8 cellular contexts compared by ENCODE assay signal in the genomic region with DNA sequence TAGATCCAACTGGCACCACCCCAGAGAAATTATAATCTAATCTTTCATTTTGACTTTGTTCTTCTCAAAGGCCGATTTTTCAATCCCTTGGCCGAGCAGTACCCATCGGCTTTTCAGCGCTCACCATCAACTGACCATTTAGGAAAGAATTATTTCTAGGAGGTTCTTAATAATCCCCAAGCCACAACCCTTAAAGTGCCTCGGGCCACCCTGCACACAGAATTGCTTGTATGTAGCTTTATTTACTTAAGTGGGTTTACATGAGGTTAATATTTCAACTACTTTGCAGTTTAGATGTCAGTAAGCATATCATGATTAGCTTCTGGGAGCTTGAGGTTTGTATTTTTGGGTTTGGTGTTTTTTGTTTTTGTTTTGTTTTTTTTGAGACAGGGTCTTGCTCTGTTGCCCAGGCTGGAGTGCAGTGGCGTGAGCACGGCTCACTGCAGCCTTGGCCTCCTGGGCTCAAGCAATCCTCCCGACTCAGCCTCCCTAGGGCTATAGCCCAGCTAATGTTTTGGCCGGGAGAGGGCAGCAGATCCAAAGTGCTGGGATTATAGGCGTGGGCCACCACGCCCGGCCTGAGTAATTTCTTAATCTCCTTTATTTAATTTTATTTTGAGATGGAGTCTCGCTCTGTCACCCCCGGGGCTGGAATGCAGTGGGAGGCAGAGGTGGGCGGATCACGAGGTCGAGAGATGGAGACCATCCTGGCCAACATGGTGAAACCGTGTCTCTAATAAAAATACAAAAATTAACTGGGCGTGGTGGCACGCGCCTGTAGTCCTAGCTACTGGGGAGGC. TPM values are rescaled to one million over a fixed set of nuclear protein-coding genes. Genes with fewer than 3 reads are reported as not detected.
DNase-seq lines count a peak whose midpoint lies in the region; ATAC-seq, FAIRE-seq and TF ChIP-seq lines count a peak whose summit lies in the region.

No MANE protein-coding gene starts in this region.

- H3K27ac ChIP-seq in CD4-positive, alpha-beta memory T cell (ENCODE audit: low read depth, low read length) = peak overlapping the region; percentile 82
- peak overlapping the region; percentile 89 for H3K27ac ChIP-seq in K562 (ENCODE audit: extremely low read depth, low read depth, low read length)

- H3K9me3 ChIP-seq in CD4-positive, alpha-beta memory T cell (ENCODE audit: control insufficient read depth in 1 of 2, low read length in 2 of 2) = no peaks in the 10 kb centered on the region
- no peaks in the 10 kb centered on the region for H3K9me3 ChIP-seq in K562 (replicated peaks; ENCODE audit: control insufficient read depth, insufficient read depth, low read depth, low read length)

- no peaks in the 10 kb centered on the region for H3K27me3 Mint-ChIP-seq in CD4-positive, alpha-beta memory T cell
- no peaks in the 10 kb centered on the region for H3K27me3 Mint-ChIP-seq in memory B cell

- no peaks in the 10 kb centered on the region for H3K27me3 ChIP-seq in CD4-positive, alpha-beta memory T cell (ENCODE audit: insufficient read depth, low read length)
- no peaks in the 10 kb centered on the region for H3K27me3 ChIP-seq in K562 (ENCODE audit: control insufficient read depth in 2 of 2, insufficient read depth in 2 of 2, low read length in 2 of 2)

- peaks cover 7 to 13% of the 10 kb centered on the region in 2 donors for H3K36me3 Mint-ChIP-seq in CD4-positive, alpha-beta memory T cell
- peaks cover 2% of the 10 kb centered on the region for H3K36me3 Mint-ChIP-seq in memory B cell

- H3K4me1 Mint-ChIP-seq in CD4-positive, alpha-beta memory T cell = peaks cover 6 to 29% (median 9%) of the 10 kb centered on the region in 4 donors
- peaks cover 11% of the 10 kb centered on the region for H3K4me1 Mint-ChIP-seq in memory B cell

- peak overlapping the region; percentile 3 to 80 for H3K4me3 ChIP-seq in CD4-positive, alpha-beta memory T cell (ENCODE audit: low read length in 2 of 2)
- H3K4me3 ChIP-seq in K562 = peak overlapping the region; percentile 96

- TF ChIP-seq EP300 in Ishikawa (IDR thresholded peaks at IDR 0.05; ENCODE audit: borderline replicate concordance) = no peak
- no peak for TF ChIP-seq EP300 in K562 (IDR thresholded peaks at IDR 0.05; ENCODE audit: low read length)

- ATAC-seq in K562 (peak; percentile 44), memory B cell (ENCODE audit: low read depth) (no peak), HG03196 (IDR thresholded peaks at IDR 0.05; ENCODE audit: unreplicated experiment) (no peak)

- peaks cover 22% of the 10 kb centered on the region for H3K79me2 ChIP-seq in K562 (ENCODE audit: control insufficient read depth, insufficient read depth, low read length)

- BruUV-seq in K562 (replicated peaks; lab: Mats Ljungman, UMichigan) = TSS peak; percentile 94

- peaks cover 21% of the 10 kb centered on the region for H3K4me1 ChIP-seq in CD4-positive, alpha-beta memory T cell (ENCODE audit: insufficient read depth, low read length)
- H3K4me1 ChIP-seq in K562 (replicated peaks in 1 of 2; ENCODE audit: control insufficient read depth in 2 of 2, insufficient read depth in 2 of 2, low read length in 2 of 2) = peaks cover 5 to 26% of the 10 kb centered on the region in 2 experiments; a peak in 4 of 5 replicates

- peak; percentile 42; the same call in 1 of the 2 replicates for TF ChIP-seq RAD21 in Ishikawa (IDR thresholded peaks at IDR 0.05; ENCODE audit: low read depth)
- peak; percentile 15 to 65; a peak in 2 of 4 replicates for TF ChIP-seq RAD21 in K562 (CRISPR knock-in tag; conservative IDR thresholded peaks at IDR 0.05 in 1 of 2, IDR thresholded peaks at IDR 0.05 in 1 of 2)

- H2AFZ ChIP-seq in K562 (ENCODE audit: low read depth, low read length) = peak overlapping the region; percentile 95

- POLR2A ChIA-PET in CD4-positive, alpha-beta memory T cell (lab: Charles Lee; ENCODE audit: partially characterized antibody) = interaction anchor here (0.6 to 5.0 kb wide), 3 partner anchors 14 to 185 kb away, joined by 3 to 21 read pairs (median 5); a partner anchor contains a TSS
- POLR2A ChIA-PET in K562 (lab: Yijun Ruan, JAX) = interaction anchor here (0.6 to 1.4 kb wide), 7 partner anchors 9 to 462 kb away, joined by 3 to 4 read pairs (median 3); no protein-coding TSS in a partner anchor

- peaks cover 16% of the 10 kb centered on the region for H3K36me3 ChIP-seq in CD4-positive, alpha-beta memory T cell (ENCODE audit: insufficient read depth, low read length)
- H3K36me3 ChIP-seq in K562 (ENCODE audit: control insufficient read depth, insufficient read depth, low read length) = peaks cover 31% of the 10 kb centered on the region

- H3K4me2 ChIP-seq in K562 (ENCODE audit: insufficient read depth, low read length) = peak overlapping the region; percentile 92

- TF ChIP-seq CTCF in K562 (IDR thresholded peaks at IDR 0.05 in 2 of 3, conservative IDR thresholded peaks at IDR 0.05 in 1 of 3; ENCODE audit: insufficient read depth in 2 of 3, low read depth in 1 of 3, low read length in 3 of 3) = peak; percentile 48 to 52 (median 51)

- no peak for TF ChIP-seq POLR2A in K562 (conservative IDR thresholded peaks at IDR 0.05)

- WGBS in K562 (ENCODE audit: insufficient coverage, low coverage, missing lambda C conversion rate) = 75% methylated on average over 21 of the region's 21 CpGs

- peaks cover 4% of the 10 kb centered on the region; the same call in 1 of the 2 replicates for H4K20me1 ChIP-seq in K562 (replicated peaks; ENCODE audit: control insufficient read depth, insufficient read depth, low read length)

- DNase-seq in CD4-positive, alpha-beta memory T cell = peak in 1 of 5 donors; percentile 9
- DNase-seq in K562 (ENCODE audit: extremely low read depth in 1 of 4, low spot score in 3 of 4) = peak in 2 of 4 experiments; percentile 38 to 55
- DNase-seq in memory B cell (ENCODE audit: low spot score in 2 of 2) = no peak
- DNase-seq in HTR-8/SVneo (ENCODE audit: insufficient read length, low spot score) = no peak
- no peak for DNase-seq in activated gamma-delta T cell (lab: John Stamatoyannopoulos, UW)
- no peak for DNase-seq in dedifferentiated amniotic fluid mesenchymal stem cell (ENCODE audit: extremely low spot score)

- peak overlapping the region; percentile 88 to 94 for H3K9ac ChIP-seq in K562 (ENCODE audit: insufficient read depth in 1 of 2, low read depth in 2 of 2, low read length in 2 of 2)

- intact Hi-C loops in CD4-positive, alpha-beta memory T cell (cut with micrococcal nuclease) = loop anchor here (1.0 to 10.0 kb wide), 3 partner anchors 160 to 447 kb away; a partner anchor contains a TSS
- intact Hi-C loops in K562 (cut with micrococcal nuclease) = loop anchor here (2.0 kb wide), 1 partner anchor 189 kb away; no protein-coding TSS in a partner anchor

- no peaks in the 10 kb centered on the region for H3K9me1 ChIP-seq in K562 (ENCODE audit: control insufficient read depth, insufficient read depth, low read length)

- H3K9me3 Mint-ChIP-seq in CD4-positive, alpha-beta memory T cell = no peaks in the 10 kb centered on the region
- H3K9me3 Mint-ChIP-seq in memory B cell = no peaks in the 10 kb centered on the region

- FAIRE-seq in K562 (lab: Jason Lieb, UNC) (no peak), HTR-8/SVneo (lab: Jason Lieb, UNC) (no peak)

- peak overlapping the region; percentile 79 to 92 (median 87) for H3K27ac Mint-ChIP-seq in CD4-positive, alpha-beta memory T cell
- H3K27ac Mint-ChIP-seq in memory B cell = peak overlapping the region; percentile 63

- in situ Hi-C loops in K562 (cut with MboI) = no loop called here

- H3K4me3 Mint-ChIP-seq in CD4-positive, alpha-beta memory T cell = peak overlapping the region; percentile 78 to 87 (median 84)
- peak overlapping the region; percentile 81 for H3K4me3 Mint-ChIP-seq in memory B cell

- CTCF ChIA-PET in CD4-positive, alpha-beta memory T cell (lab: Charles Lee; ENCODE audit: partially characterized antibody) = interaction anchor here (1.0 to 1.3 kb wide), 2 partner anchors 44 to 186 kb away, joined by 3 read pairs; no protein-coding TSS in a partner anchor
- CTCF ChIA-PET in K562 (lab: Yijun Ruan, JAX; ENCODE audit: low intra/inter-chr PET ratio) = interaction anchor here (0.6 kb wide), 1 partner anchor 183 kb away, joined by 5 read pairs; a partner anchor contains a TSS

TF ChIP-seq in Ishikawa, 13 proteins besides CTCF, POLR2A, EP300 and RAD21:
- TF ChIP-seq ZBTB7A (IDR thresholded peaks at IDR 0.05; ENCODE audit: low read depth) = no peak

TF ChIP-seq in K562, 482 proteins besides CTCF, POLR2A, EP300 and RAD21 (continues in another document):
- no peak for TF ChIP-seq TEAD4 (IDR thresholded peaks at IDR 0.05; ENCODE audit: low read length)
- TF ChIP-seq TEAD4 (CRISPR knock-in tag; IDR thresholded peaks at IDR 0.05; ENCODE audit: borderline replicate concordance) = no peak
- peak; percentile 17; the same call in 1 of the 2 replicates for TF ChIP-seq HDAC2 (IDR thresholded peaks at IDR 0.05)
- 0 out of 2 replicates have a peak, but pooled peaks have one; percentile 21 for TF ChIP-seq SMC3 (conservative IDR thresholded peaks at IDR 0.05; ENCODE audit: insufficient read depth, low read depth, low read length)
- 0 out of 2 replicates have a peak, but pooled peaks have one; percentile 71 for TF ChIP-seq LARP7 (IDR thresholded peaks at IDR 0.05)
- TF ChIP-seq PHF20 (IDR thresholded peaks at IDR 0.05; ENCODE audit: partially characterized antibody) = peak; percentile 32
- peak; percentile 89 for TF ChIP-seq CC2D1A (IDR thresholded peaks at IDR 0.05)

RNA-seq across cellular contexts. Expression of a gene that starts 0.8 kb away (rescaled TPM):
- total RNA-seq in CD4-positive, alpha-beta memory T cell = 10 to 100 TPM; 35.1 to 36.5 TPM
- polyA plus RNA-seq in CD4-positive, alpha-beta memory T cell = 1 to 10 TPM; 5.7 to 9.5 TPM
- 42.0 and 69.0 TPM in 2 replicates for total RNA-seq in K562 (2011; cell fraction: chromatin; rRNA removed; ENCODE audit: low replicate concordance)
- total RNA-seq in K562 (2011; cell fraction: nucleolus; rRNA removed) = 42.7 and 48.0 TPM in 2 replicates
- 37.2 and 43.0 TPM in 2 replicates for total RNA-seq in K562 (2011; cell fraction: nucleoplasm; rRNA removed)
- 28.3 and 31.8 TPM in 2 replicates for total RNA-seq in K562 (2014; rRNA removed)
- total RNA-seq in K562 (2014; rRNA removed; fragmentation: Illumina TruSeq; extraction: Trizol) = 9.2 and 10.3 TPM in 2 replicates
- 17.8 TPM in 2 replicates for total RNA-seq in K562 (2015; rRNA removed; fragmentation: Illumina TruSeq; extraction: Trizol)
- total RNA-seq in K562 (2021) = 34.4 and 36.5 TPM in 2 replicates
- 11.0 and 11.7 TPM in 2 replicates for polyA plus RNA-seq in K562 (2011; rRNA removed)
- 10.8 and 12.5 TPM in 2 replicates for polyA plus RNA-seq in K562 (2011; cell fraction: cytosol; rRNA removed)
- polyA plus RNA-seq in K562 (2011; cell fraction: nucleus; rRNA removed) = 26.0 and 32.8 TPM in 2 replicates
- 20.1 and 25.3 TPM in 2 replicates for polyA plus RNA-seq in K562 (2012)
- 13.8 and 15.1 TPM in 2 replicates for polyA plus RNA-seq in K562 (2014; fragmentation: Illumina TruSeq; extraction: Trizol)
- 1 to 10 TPM; 1.6 to 2.7 TPM for polyA plus RNA-seq in K562 (2014; fragmentation: Nextera tagmentation; extraction: Ambion mirVana)
- 16.5 and 20.5 TPM in 2 replicates for polyA plus RNA-seq in K562 (2014; rRNA removed)
- 7.5 and 9.7 TPM in 2 replicates for polyA minus RNA-seq in K562 (2011; rRNA and poly(A)+ RNA removed)
- polyA minus RNA-seq in K562 (2011; cell fraction: cytosol; rRNA and poly(A)+ RNA removed) = 9.0 and 13.4 TPM in 2 replicates
- 18.8 and 19.3 TPM in 2 replicates for polyA minus RNA-seq in K562 (2011; cell fraction: nucleus; rRNA and poly(A)+ RNA removed)
